ENCODE assay signal across 9 cellular contexts in genomic region chr1:16162163-16162822, GRCh38. TPM values are rescaled to one million over a fixed set of nuclear protein-coding genes. Genes with fewer than 3 reads are reported as not detected.
DNase-seq lines count a peak whose midpoint lies in the region; ATAC-seq and TF ChIP-seq lines count a peak whose summit lies in the region.
"Had no signal": no experiment of that assay in that cellular context is flagged by ENCODE, and none has a peak within 500 bp of the region (broad histone marks: within the 10 kb centered on the region; RNA-seq: fewer than 3 reads in every experiment).

No MANE protein-coding gene starts in this region.

- H3K79me2 ChIP-seq in DOHH2 (ENCODE audit: control insufficient read depth, low read length) (no peaks in the 10 kb centered on the region), smooth muscle cell (ENCODE audit: low read depth) (no peaks in the 10 kb centered on the region)

- H3K27ac Mint-ChIP-seq in central memory CD8-positive, alpha-beta T cell (ENCODE audit: low read depth), result peak overlapping the region; percentile 68

- peak overlapping the region; percentile 8 for H3K9ac ChIP-seq in smooth muscle cell (ENCODE audit: low read depth)

- H3K36me3 ChIP-seq in DOHH2 (ENCODE audit: control insufficient read depth, low read length), result no peaks in the 10 kb centered on the region
- H3K36me3 ChIP-seq in smooth muscle cell (ENCODE audit: low read depth), result no peaks in the 10 kb centered on the region
- no peaks in the 10 kb centered on the region for H3K36me3 ChIP-seq in BE2C

- H3K4me1 ChIP-seq in DOHH2 (ENCODE audit: control insufficient read depth, low read length) (peaks cover 4% of the 10 kb centered on the region; the same call in 1 of the 2 replicates), smooth muscle cell (ENCODE audit: low read depth) (peaks cover 30% of the 10 kb centered on the region), BE2C (no peaks in the 10 kb centered on the region)

- 0 out of 2 replicates have a peak, but pooled peaks cover 3% of the 10 kb centered on the region for H3F3A ChIP-seq in DOHH2 (ENCODE audit: control insufficient read depth, insufficient read depth)
- H3F3A ChIP-seq in smooth muscle cell (ENCODE audit: low read depth), result peaks cover 13% of the 10 kb centered on the region

- H4K20me1 ChIP-seq in DOHH2 (ENCODE audit: control insufficient read depth, insufficient read depth, low read depth, low read length) (no peaks in the 10 kb centered on the region), smooth muscle cell (ENCODE audit: low read depth) (no peaks in the 10 kb centered on the region)

- no peaks in the 10 kb centered on the region for H3K9me3 ChIP-seq in DOHH2 (ENCODE audit: control insufficient read depth, insufficient read depth, low read length)
- no peaks in the 10 kb centered on the region for H3K9me3 ChIP-seq in smooth muscle cell (replicated peaks; ENCODE audit: low read depth)
- no peaks in the 10 kb centered on the region for H3K9me3 ChIP-seq in BE2C

- peaks cover 2% of the 10 kb centered on the region for H3K36me3 Mint-ChIP-seq in central memory CD8-positive, alpha-beta T cell (ENCODE audit: insufficient read depth)

- no peak for TF ChIP-seq CTCF in DOHH2 (IDR thresholded peaks at IDR 0.05; ENCODE audit: low read depth, low read length, poor library complexity, severe bottlenecking)
- TF ChIP-seq CTCF in smooth muscle cell (IDR thresholded peaks at IDR 0.05; ENCODE audit: borderline replicate concordance, insufficient read depth, poor library complexity, severe bottlenecking), result no peak
- no peak for TF ChIP-seq CTCF in BE2C (IDR thresholded peaks at IDR 0.05; ENCODE audit: low read depth, low read length)

- peaks cover 8% of the 10 kb centered on the region; the same call in 1 of the 2 replicates for H3K27me3 ChIP-seq in DOHH2 (ENCODE audit: control insufficient read depth, low read length)
- H3K27me3 ChIP-seq in smooth muscle cell (ENCODE audit: low read depth), result no peaks in the 10 kb centered on the region
- H3K27me3 ChIP-seq in BE2C, result no peaks in the 10 kb centered on the region

- H3K4me1 Mint-ChIP-seq in central memory CD8-positive, alpha-beta T cell, result peaks cover 61% of the 10 kb centered on the region

- no peak overlapping the region for H2AFZ ChIP-seq in smooth muscle cell (ENCODE audit: low read depth)

- 24% methylated on average over 25 of the region's 32 CpGs for WGBS in smooth muscle cell (ENCODE audit: low lambda C conversion rate)

- H3K4me2 ChIP-seq in DOHH2 (ENCODE audit: low read length), result peak overlapping the region; percentile 23
- H3K4me2 ChIP-seq in smooth muscle cell, result peak overlapping the region; percentile 74

- no peak overlapping the region for H3K4me3 ChIP-seq in DOHH2 (ENCODE audit: low read length)
- H3K4me3 ChIP-seq in smooth muscle cell, result no peak overlapping the region
- H3K4me3 ChIP-seq in BE2C (ENCODE audit: low read depth, low read length), result no peak overlapping the region

- H3K27ac ChIP-seq in DOHH2 (ENCODE audit: low read depth, low read length), result no peak overlapping the region
- no peak overlapping the region for H3K27ac ChIP-seq in smooth muscle cell (ENCODE audit: low read depth)

- peak; percentile 61 for ATAC-seq in central memory CD8-positive, alpha-beta T cell (replicated peaks; ENCODE audit: extremely low read depth, poor library complexity, severe bottlenecking)
- ATAC-seq in GM18907 (IDR thresholded peaks at IDR 0.05; ENCODE audit: unreplicated experiment), result no peak
- no peak for ATAC-seq in GM21786 (IDR thresholded peaks at IDR 0.05; ENCODE audit: unreplicated experiment)

- H3K9me2 ChIP-seq in DOHH2 (replicated peaks; ENCODE audit: control insufficient read depth, low read length), result no peaks in the 10 kb centered on the region

- peak overlapping the region; percentile 73 for H3K4me3 Mint-ChIP-seq in central memory CD8-positive, alpha-beta T cell

- peak; percentile 38 to 57 for DNase-seq in activated CD4-positive, alpha-beta T cell treated with anti-CD3 and anti-CD28 coated beads for 4 hours
- DNase-seq in central memory CD8-positive, alpha-beta T cell (ENCODE audit: low spot score in 2 of 2), result peak in 1 of 2 donors; percentile 41
- DNase-seq in smooth muscle cell (lab: John Stamatoyannopoulos, UW; ENCODE audit: unreplicated experiment) (no peak), DMS53 treated with DMSO at 0.1 percent for 48 hours (lab: John Stamatoyannopoulos, UW; ENCODE audit: unreplicated experiment) (no peak), BE2C (no peak)
- DNase-seq: KBM-7 had no signal

- no peaks in the 10 kb centered on the region for H3K27me3 Mint-ChIP-seq in central memory CD8-positive, alpha-beta T cell

- no peaks in the 10 kb centered on the region for H3K9me3 Mint-ChIP-seq in central memory CD8-positive, alpha-beta T cell

RNA-seq across cellular contexts. Expression of gene EPHA2, which starts 6.4 kb away (rescaled TPM):
- 34.8 and 41.1 TPM in 2 replicates for total RNA-seq in smooth muscle cell
- polyA plus RNA-seq in smooth muscle cell, result 27.3 and 48.4 TPM in 2 replicates
- 6.2 TPM for polyA plus RNA-seq in BE2C (2012; ENCODE audit: insufficient read depth, insufficient read length, low read depth)

RNA-seq across cellular contexts. Expression of gene ARHGEF19, which starts 50.2 kb away (rescaled TPM):
- total RNA-seq in smooth muscle cell, result 24.9 and 32.1 TPM in 2 replicates
- 45.9 and 52.1 TPM in 2 replicates for polyA plus RNA-seq in smooth muscle cell
- 13.3 TPM for polyA plus RNA-seq in BE2C (2012; ENCODE audit: insufficient read depth, insufficient read length, low read depth)

Comparison
In these comparisons a context has a peak if more than half of its experiments do, and no peak if none do; other contexts are left out.
1. DNase-seq: peak in activated CD4-positive, alpha-beta T cell treated with anti-CD3 and anti-CD28 coated beads for 4 hours (2 of 2); none in smooth muscle cell (single experiment), DMS53 treated with DMSO at 0.1 percent for 48 hours (single experiment) and BE2C (single experiment).